In genomic region chr6:4620284-4621228, GRCh38 we compare ENCODE assay signal across 18 cellular contexts.
"Had no signal": no experiment of that assay in that cellular context is flagged by ENCODE, and none has a peak within 500 bp of the region (broad histone marks: within the 10 kb centered on the region; RNA-seq: fewer than 3 reads in every experiment).

No MANE protein-coding gene starts in this region.

- H3K4me3 ChIP-seq: body of pancreas, left ventricle myocardium inferior, thoracic aorta had no signal

- H3K36me3 ChIP-seq: left ventricle myocardium inferior, thoracic aorta had no signal

- ATAC-seq: activated CD4-positive, alpha-beta T cell treated with anti-CD3 and anti-CD28 coated beads for 36 hours; activated CD8-positive, alpha-beta T cell treated with anti-CD3 and anti-CD28 coated beads, Interleukin-2, amount 10 ng/mL, durations not matched to agents 7 days and 5 days; activated T-cell treated with anti-CD3 and anti-CD28 coated beads, Interleukin-2, amount 50 U/mL, for 72 hours; body of pancreas; right cardiac atrium; stimulated activated naive CD8-positive, alpha-beta T cell treated with anti-CD3 and anti-CD28 coated beads, Interleukin-15, Interleukin-2, amounts not matched to agents 100 U/mL and 50 U/mL, for 24 hours had no signal

- H3K4me1 ChIP-seq: body of pancreas had no signal

- H3K27me3 ChIP-seq: body of pancreas had no signal

- DNase-seq: activated CD4-positive, alpha-beta T cell treated with anti-CD3 and anti-CD28 coated beads for 36 hours; activated CD4-positive, CD25-positive, alpha-beta regulatory T cell; activated CD8-positive, alpha-beta T cell treated with anti-CD3 and anti-CD28 coated beads, Interleukin-2, amount 10 ng/mL, durations not matched to agents 7 days and 5 days; activated naive CD4-positive, alpha-beta T cell; activated T-cell treated with anti-CD3 and anti-CD28 coated beads for 4 hours; activated T-cell treated with anti-CD3 and anti-CD28 coated beads, Interleukin-2, amount 50 U/mL, for 72 hours; aorta; body of pancreas; effector CD8-positive, alpha-beta T cell; kidney glomerular epithelial cell; left ventricle myocardium inferior; posterior cingulate gyrus; right cardiac atrium; stimulated activated CD4-positive, alpha-beta T cell treated with anti-CD3 and anti-CD28 coated beads, Interleukin-15, amount 100 ng/mL, for 24 hours; stimulated activated CD4-positive, alpha-beta T cell treated with anti-CD3 and anti-CD28 coated beads, Interleukin-2, amount 100 ng/mL, for 24 hours; stimulated activated naive CD8-positive, alpha-beta T cell treated with anti-CD3 and anti-CD28 coated beads, Interleukin-15, Interleukin-2, amounts not matched to agents 100 U/mL and 50 U/mL, for 24 hours had no signal

- H3K27ac ChIP-seq: body of pancreas, epithelial cell of prostate, left ventricle myocardium inferior, thoracic aorta had no signal

- H3K9me3 ChIP-seq: body of pancreas, left ventricle myocardium inferior, thoracic aorta had no signal
